Comparison of ENCODE assay signal across 14 cellular contexts in genomic region chr16:69276143-69277115, GRCh38. TPM values are rescaled to one million over a fixed set of nuclear protein-coding genes. Genes with fewer than 3 reads are reported as not detected.
A peak's percentile ranks its signal among the peaks of the same experiment; 100 is the strongest.
DNase-seq lines count a peak whose midpoint lies in the region; ATAC-seq and TF ChIP-seq lines count a peak whose summit lies in the region.
"Had no signal": no experiment of that assay in that cellular context is flagged by ENCODE, and none has a peak within 500 bp of the region (broad histone marks: within the 10 kb centered on the region; RNA-seq: fewer than 3 reads in every experiment).

No MANE protein-coding gene starts in this region.

- no peaks in the 10 kb centered on the region for H4K20me1 ChIP-seq in GM23248 (ENCODE audit: insufficient read depth)
- no peaks in the 10 kb centered on the region for H4K20me1 ChIP-seq in hepatocyte (ENCODE audit: insufficient read depth, poor library complexity, severe bottlenecking)
- no peaks in the 10 kb centered on the region for H4K20me1 ChIP-seq in Karpas-422 (ENCODE audit: insufficient read depth, low read depth, low read length)

- ATAC-seq in HG02642 (IDR thresholded peaks at IDR 0.05; ENCODE audit: poor library complexity, unreplicated experiment), result no peak
- ATAC-seq in HG03378 (IDR thresholded peaks at IDR 0.05; ENCODE audit: unreplicated experiment), result no peak
- ATAC-seq: naive thymus-derived CD8-positive, alpha-beta T cell had no signal

- in situ Hi-C loops in GM23248 (cut with MboI), result no loop called here
- in situ Hi-C loops in astrocyte of the spinal cord (cut with HindIII; ENCODE audit: low sequenced_read_pairs), result no loop called here

- H3K9me3 ChIP-seq in GM23248 (ENCODE audit: low read depth) (no peaks in the 10 kb centered on the region), hepatocyte (ENCODE audit: low read depth) (no peaks in the 10 kb centered on the region), subcutaneous abdominal adipose tissue (ENCODE audit: control insufficient read depth in 5 of 5, low read length in 5 of 5) (no peaks in the 10 kb centered on the region), Karpas-422 (ENCODE audit: low read length) (no peaks in the 10 kb centered on the region)

- DNase-seq in GM23248 (peak; percentile 99), astrocyte of the spinal cord (ENCODE audit: low read depth, low spot score) (peak; percentile 95), hepatocyte (ENCODE audit: low spot score) (peak; percentile 40), RPMI8226 (no peak), Karpas-422 (no peak)
- DNase-seq: activated CD8-positive, alpha-beta memory T cell treated with anti-CD3 and anti-CD28 coated beads, Interleukin-2, amount 50 U/mL, for 4 hours; caudate nucleus; glutamatergic neuron; naive thymus-derived CD8-positive, alpha-beta T cell; NCI-H748 treated with DMSO at 0.1 percent for 48 hours; T-helper 2 cell had no signal

- H3K27ac ChIP-seq in GM23248 (peak overlapping the region; percentile 92), hepatocyte (peak overlapping the region; percentile 40), subcutaneous abdominal adipose tissue (ENCODE audit: low read depth, low read length) (peak overlapping the region; percentile 92), Karpas-422 (ENCODE audit: low read length) (no peak overlapping the region)

- H3K36me3 ChIP-seq in GM23248 (ENCODE audit: low read depth) (peaks cover 8% of the 10 kb centered on the region; the same call in 1 of the 2 replicates), hepatocyte (replicated peaks; ENCODE audit: insufficient read depth, low read depth) (no peaks in the 10 kb centered on the region), subcutaneous abdominal adipose tissue (ENCODE audit: control insufficient read depth in 5 of 5, insufficient read depth in 5 of 5, low read length in 5 of 5) (peaks cover 0 to 7% (median 2%) of the 10 kb centered on the region in 5 donors), Karpas-422 (ENCODE audit: insufficient read depth, low read length) (peaks cover 5% of the 10 kb centered on the region; the same call in 1 of the 2 replicates)

- H3K27me3 ChIP-seq in GM23248 (replicated peaks; ENCODE audit: insufficient read depth), result no peaks in the 10 kb centered on the region
- no peaks in the 10 kb centered on the region for H3K27me3 ChIP-seq in hepatocyte
- H3K27me3 ChIP-seq in subcutaneous abdominal adipose tissue (ENCODE audit: control insufficient read depth in 5 of 5, insufficient read depth in 4 of 5, low read length in 5 of 5), result no peaks in the 10 kb centered on the region
- no peaks in the 10 kb centered on the region for H3K27me3 ChIP-seq in Karpas-422 (ENCODE audit: low read length)

- no peak overlapping the region for H2AFZ ChIP-seq in GM23248
- H2AFZ ChIP-seq in hepatocyte, result no peak overlapping the region
- no peak overlapping the region for H2AFZ ChIP-seq in Karpas-422 (ENCODE audit: low read length)

- H3K9me2 ChIP-seq in GM23248 (ENCODE audit: insufficient read depth) (no peaks in the 10 kb centered on the region), hepatocyte (replicated peaks; ENCODE audit: insufficient read depth) (no peaks in the 10 kb centered on the region), Karpas-422 (replicated peaks; ENCODE audit: insufficient read depth, low read length) (no peaks in the 10 kb centered on the region)

- peak overlapping the region; percentile 67 for H3K4me3 ChIP-seq in GM23248
- H3K4me3 ChIP-seq in astrocyte of the spinal cord (ENCODE audit: low read depth, low read length), result no peak overlapping the region
- H3K4me3 ChIP-seq in hepatocyte, result no peak overlapping the region
- no peak overlapping the region for H3K4me3 ChIP-seq in subcutaneous abdominal adipose tissue (ENCODE audit: low read depth in 1 of 5, low read length in 5 of 5)
- no peak overlapping the region for H3K4me3 ChIP-seq in Karpas-422 (ENCODE audit: low read length)

- 1 to 2% methylated on average over 7 of the region's 7 CpGs for WGBS in GM23248 (ENCODE audit: low coverage in 1 of 2, low lambda C conversion rate in 2 of 2, missing lambda C conversion rate in 2 of 2), 2 experiments
- 68% methylated on average over 7 of the region's 7 CpGs for WGBS in hepatocyte (ENCODE audit: low lambda C conversion rate, missing lambda C conversion rate)

- no peak for TF ChIP-seq CTCF in astrocyte of the spinal cord (IDR thresholded peaks at IDR 0.05; ENCODE audit: low read depth, low read length)
- TF ChIP-seq CTCF in hepatocyte (IDR thresholded peaks at IDR 0.05; ENCODE audit: poor library complexity), result no peak

- H3K4me1 ChIP-seq in GM23248 (ENCODE audit: insufficient read depth) (peaks cover 30% of the 10 kb centered on the region), hepatocyte (ENCODE audit: insufficient read depth) (peaks cover 5% of the 10 kb centered on the region), subcutaneous abdominal adipose tissue (ENCODE audit: control insufficient read depth in 5 of 5, insufficient read depth in 5 of 5, low read length in 5 of 5) (peaks cover 7 to 35% (median 28%) of the 10 kb centered on the region in 5 donors), Karpas-422 (ENCODE audit: low read length) (no peaks in the 10 kb centered on the region)

- H3K4me2 ChIP-seq in GM23248 (ENCODE audit: unreplicated experiment) (peak overlapping the region; percentile 99), hepatocyte (peak overlapping the region; percentile 38), Karpas-422 (ENCODE audit: low read depth, low read length, poor library complexity, severe bottlenecking) (no peak overlapping the region)

- H3K9ac ChIP-seq in GM23248, result peak overlapping the region; percentile 72
- peak overlapping the region in 2 of 5 donors; percentile 35 to 56 for H3K9ac ChIP-seq in subcutaneous abdominal adipose tissue (ENCODE audit: low read length in 5 of 5)
- H3K9ac ChIP-seq in Karpas-422 (ENCODE audit: low read length), result no peak overlapping the region

- peaks cover 48% of the 10 kb centered on the region for H3F3A ChIP-seq in GM23248 (ENCODE audit: insufficient read depth)

- H3K79me2 ChIP-seq in GM23248 (ENCODE audit: insufficient read depth) (peaks cover 39% of the 10 kb centered on the region), hepatocyte (no peaks in the 10 kb centered on the region), Karpas-422 (ENCODE audit: low read length) (peaks cover 35% of the 10 kb centered on the region)

RNA-seq across cellular contexts. Expression of gene VPS4A, which starts 34.7 kb away (rescaled TPM):
- 35.9 and 36.5 TPM in 2 replicates for total RNA-seq in GM23248 (2014; rRNA removed; shearing (Covaris generic))
- polyA plus RNA-seq in GM23248 (2016; fragmentation: Nextera tagmentation; extraction: Ambion mirVana), result 43.8 and 44.9 TPM in 2 replicates
- total RNA-seq in hepatocyte, result 19.0 and 19.9 TPM in 2 replicates
- 36.9 and 43.8 TPM in 2 replicates for polyA plus RNA-seq in hepatocyte
- total RNA-seq in Karpas-422 (2014; rRNA removed; shearing (Covaris generic); ENCODE audit: low replicate concordance), result 18.3 and 32.2 TPM in 2 replicates

RNA-seq across cellular contexts. Expression of gene PDF, which starts 54.0 kb away (rescaled TPM):
- 12.3 and 21.5 TPM in 2 replicates for total RNA-seq in GM23248 (2014; rRNA removed; shearing (Covaris generic))
- polyA plus RNA-seq in GM23248 (2016; fragmentation: Nextera tagmentation; extraction: Ambion mirVana) (18.0 and 20.9 TPM in 2 replicates), hepatocyte (21.6 and 25.4 TPM in 2 replicates)
- 14.3 and 23.8 TPM in 2 replicates for total RNA-seq in hepatocyte
- 13.5 and 53.9 TPM in 2 replicates for total RNA-seq in Karpas-422 (2014; rRNA removed; shearing (Covaris generic); ENCODE audit: low replicate concordance)

Comparison
In these comparisons a context has a peak if more than half of its experiments do, and no peak if none do; other contexts are left out.
1. DNase-seq: peak in GM23248 (single experiment), astrocyte of the spinal cord (single experiment) and hepatocyte (single experiment); none in RPMI8226 (single experiment) and Karpas-422 (single experiment).